ENCODE assay signal across 9 cellular contexts in the genomic region with DNA sequence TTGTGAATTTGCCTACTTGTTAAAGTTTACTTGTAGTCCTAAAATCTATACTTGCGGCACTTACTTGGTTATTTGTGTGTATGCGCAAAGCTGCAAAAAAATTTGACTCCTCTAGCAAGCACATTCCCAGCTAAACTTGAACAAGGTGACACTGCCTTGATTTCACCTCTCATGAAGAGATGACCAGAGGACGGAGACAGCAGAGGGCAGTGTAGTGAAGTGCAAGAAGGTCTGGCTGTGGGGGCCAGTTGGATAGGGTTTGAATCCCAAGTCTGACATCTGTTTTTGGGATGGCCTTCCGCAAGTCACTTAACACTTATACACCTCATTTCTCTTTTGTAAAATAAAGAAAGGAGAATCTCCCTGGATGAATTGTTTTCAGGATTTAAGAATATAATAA. TPM values are rescaled to one million over a fixed set of nuclear protein-coding genes. Genes with fewer than 3 reads are reported as not detected.
DNase-seq lines count a peak whose midpoint lies in the region; ATAC-seq and TF ChIP-seq lines count a peak whose summit lies in the region.
"Had no signal": no experiment of that assay in that cellular context is flagged by ENCODE, and none has a peak within 500 bp of the region (broad histone marks: within the 10 kb centered on the region; RNA-seq: fewer than 3 reads in every experiment).

No MANE protein-coding gene starts in this region.

- ATAC-seq in DND-41 (ENCODE audit: insufficient read depth, low read depth), result no peak
- no peak for ATAC-seq in GM18907 (IDR thresholded peaks at IDR 0.05; ENCODE audit: unreplicated experiment)

- no peak overlapping the region for H4K5ac ChIP-seq in mesendoderm (ENCODE audit: low read length)

- DNase-seq in DND-41, result no peak
- no peak for DNase-seq in activated naive CD8-positive, alpha-beta T cell treated with anti-CD3 and anti-CD28 coated beads for 36 hours
- DNase-seq in mesendoderm, result peak; percentile 82
- DNase-seq in stimulated activated CD4-positive, alpha-beta T cell treated with anti-CD3 and anti-CD28 coated beads, Interleukin-15, amount 100 ng/mL, for 24 hours, result no peak
- DNase-seq in SIG-M5 treated with dmso at 0.1 percent for 504 hours (lab: John Stamatoyannopoulos, UW; ENCODE audit: unreplicated experiment), result no peak
- DNase-seq in COR-L47 (lab: John Stamatoyannopoulos, UW), result no peak
- DNase-seq: MG63 had no signal

- peak overlapping the region; percentile 29 for H3K27ac Mint-ChIP-seq in activated naive CD8-positive, alpha-beta T cell treated with anti-CD3 and anti-CD28 coated beads for 36 hours

- peaks cover 95% of the 10 kb centered on the region for H3K79me2 ChIP-seq in DND-41 (ENCODE audit: insufficient read depth, low read length)
- no peaks in the 10 kb centered on the region for H3K79me2 ChIP-seq in mesendoderm (ENCODE audit: control insufficient read depth, insufficient read depth, low read length)

- no peaks in the 10 kb centered on the region for H3K27me3 Mint-ChIP-seq in activated naive CD8-positive, alpha-beta T cell treated with anti-CD3 and anti-CD28 coated beads for 36 hours

- no peak overlapping the region for H2AK5ac ChIP-seq in mesendoderm (ENCODE audit: low read length)

- H3K79me1 ChIP-seq in mesendoderm (ENCODE audit: low read length), result peaks cover 3% of the 10 kb centered on the region

- H3K27ac ChIP-seq in DND-41 (ENCODE audit: low read length), result no peak overlapping the region
- no peak overlapping the region for H3K27ac ChIP-seq in HEK293 (ENCODE audit: extremely low read depth, low read depth, low read length)
- H3K27ac ChIP-seq in mesendoderm (ENCODE audit: low read depth, low read length), result no peak overlapping the region

- peaks cover 57% of the 10 kb centered on the region for H3K4me1 Mint-ChIP-seq in activated naive CD8-positive, alpha-beta T cell treated with anti-CD3 and anti-CD28 coated beads for 36 hours

- POLR2A ChIA-PET in HEK293 (lab: Yijun Ruan, JAX), result no interaction called here

- H3K56ac ChIP-seq in mesendoderm (ENCODE audit: low read length), result no peak overlapping the region

- H2AFZ ChIP-seq in DND-41 (ENCODE audit: low read depth, low read length), result no peak overlapping the region

- H3K36me3 Mint-ChIP-seq in activated naive CD8-positive, alpha-beta T cell treated with anti-CD3 and anti-CD28 coated beads for 36 hours, result peaks cover 6% of the 10 kb centered on the region

- H3K27me3 ChIP-seq in DND-41 (ENCODE audit: insufficient read depth, low read length, poor library complexity) (no peaks in the 10 kb centered on the region), mesendoderm (ENCODE audit: insufficient read depth, low read length, poor library complexity) (peaks cover 2% of the 10 kb centered on the region)
- H3K27me3 ChIP-seq: MG63 had no signal

- H3K4me2 ChIP-seq in DND-41 (ENCODE audit: insufficient read depth, low read length) (0 out of 2 replicates have a peak overlapping the region, but pooled peaks have one; percentile 25), mesendoderm (ENCODE audit: low read length) (no peak overlapping the region)

- CTCF ChIA-PET in HEK293 (lab: Yijun Ruan, JAX), result interaction anchor here (0.6 to 1.9 kb wide), 9 partner anchors 9 to 264 kb away, joined by 3 to 8 read pairs (median 4); a partner anchor contains a TSS

- H3K9me3 ChIP-seq in DND-41 (ENCODE audit: insufficient read depth, low read length, severe bottlenecking), result no peaks in the 10 kb centered on the region
- H3K9me3 ChIP-seq in HEK293 (ENCODE audit: control insufficient read depth, insufficient read depth, low read depth, low read length), result no peaks in the 10 kb centered on the region
- H3K9me3 ChIP-seq: MG63 had no signal

- no CpG with 5 or more reads among the region's 4 CpGs for WGBS in mesendoderm (ENCODE audit: extremely low coverage, insufficient coverage, low lambda C conversion rate)

- H2BK5ac ChIP-seq in mesendoderm (ENCODE audit: low read length), result no peak overlapping the region

- no peak for TF ChIP-seq CTCF in DND-41 (IDR thresholded peaks at IDR 0.05; ENCODE audit: borderline replicate concordance, extremely low read depth, low read length, poor library complexity, severe bottlenecking)
- no peak; the same call in 1 of the 2 replicates for TF ChIP-seq CTCF in HEK293 (tag by site-specific recombination; IDR thresholded peaks at IDR 0.05)

- H3K9ac ChIP-seq in DND-41 (ENCODE audit: low read depth, low read length) (no peak overlapping the region), mesendoderm (ENCODE audit: low read length) (no peak overlapping the region)

- H3K23ac ChIP-seq in mesendoderm (ENCODE audit: low read length), result no peak overlapping the region

- H4K8ac ChIP-seq in mesendoderm (ENCODE audit: low read depth, low read length), result no peak overlapping the region

- H3K9me3 Mint-ChIP-seq in activated naive CD8-positive, alpha-beta T cell treated with anti-CD3 and anti-CD28 coated beads for 36 hours, result peaks cover 1% of the 10 kb centered on the region

- no peak overlapping the region for H2BK15ac ChIP-seq in mesendoderm (replicated peaks; ENCODE audit: low read depth)

- no peak overlapping the region for H3K18ac ChIP-seq in mesendoderm (ENCODE audit: low read length)

- peaks cover 26% of the 10 kb centered on the region for H3K4me1 ChIP-seq in DND-41 (ENCODE audit: insufficient read depth, low read length)
- H3K4me1 ChIP-seq in HEK293 (ENCODE audit: control insufficient read depth, insufficient read depth, low read length), result peaks cover 12% of the 10 kb centered on the region
- no peaks in the 10 kb centered on the region for H3K4me1 ChIP-seq in mesendoderm (ENCODE audit: control insufficient read depth, low read depth, low read length)

- H3K4ac ChIP-seq in mesendoderm (ENCODE audit: low read depth, low read length), result no peak overlapping the region

- H3K36me3 ChIP-seq in DND-41 (ENCODE audit: insufficient read depth, low read length), result no peaks in the 10 kb centered on the region
- H3K36me3 ChIP-seq in HEK293 (ENCODE audit: control insufficient read depth in 2 of 2, insufficient read depth in 1 of 2, low read length in 2 of 2), result no peaks in the 10 kb centered on the region
- H3K36me3 ChIP-seq in mesendoderm (ENCODE audit: control insufficient read depth, insufficient read depth, low read length), result no peaks in the 10 kb centered on the region
- H3K36me3 ChIP-seq: MG63 had no signal

- no peak overlapping the region for H2BK120ac ChIP-seq in mesendoderm (ENCODE audit: low read depth, low read length)

- no peak overlapping the region for H3K4me3 ChIP-seq in DND-41 (ENCODE audit: low read depth in 1 of 2, low read length in 2 of 2)
- H3K4me3 ChIP-seq in HEK293 (ENCODE audit: low read depth, low read length), result no peak overlapping the region
- no peak overlapping the region for H3K4me3 ChIP-seq in mesendoderm (ENCODE audit: low read length)
- H3K4me3 ChIP-seq: MG63 had no signal

- no peak overlapping the region for H3K4me3 Mint-ChIP-seq in activated naive CD8-positive, alpha-beta T cell treated with anti-CD3 and anti-CD28 coated beads for 36 hours

- peaks cover 21% of the 10 kb centered on the region for H4K20me1 ChIP-seq in DND-41 (ENCODE audit: insufficient read depth, low read length)

TF ChIP-seq in HEK293, 187 proteins besides CTCF, POLR2A, EP300 and RAD21:
- TF ChIP-seq MEIS1 (CRISPR knock-in tag; IDR thresholded peaks at IDR 0.05; ENCODE audit: borderline replicate concordance) (no peak), IKZF3 (tag by site-specific recombination; IDR thresholded peaks at IDR 0.05) (0 out of 2 replicates have a peak, but pooled peaks have one; percentile 8), ZNF654 (tag by site-specific recombination; IDR thresholded peaks at IDR 0.05; ENCODE audit: low read depth) (peak; percentile 62)
- TF ChIP-seq, protein P1, sequence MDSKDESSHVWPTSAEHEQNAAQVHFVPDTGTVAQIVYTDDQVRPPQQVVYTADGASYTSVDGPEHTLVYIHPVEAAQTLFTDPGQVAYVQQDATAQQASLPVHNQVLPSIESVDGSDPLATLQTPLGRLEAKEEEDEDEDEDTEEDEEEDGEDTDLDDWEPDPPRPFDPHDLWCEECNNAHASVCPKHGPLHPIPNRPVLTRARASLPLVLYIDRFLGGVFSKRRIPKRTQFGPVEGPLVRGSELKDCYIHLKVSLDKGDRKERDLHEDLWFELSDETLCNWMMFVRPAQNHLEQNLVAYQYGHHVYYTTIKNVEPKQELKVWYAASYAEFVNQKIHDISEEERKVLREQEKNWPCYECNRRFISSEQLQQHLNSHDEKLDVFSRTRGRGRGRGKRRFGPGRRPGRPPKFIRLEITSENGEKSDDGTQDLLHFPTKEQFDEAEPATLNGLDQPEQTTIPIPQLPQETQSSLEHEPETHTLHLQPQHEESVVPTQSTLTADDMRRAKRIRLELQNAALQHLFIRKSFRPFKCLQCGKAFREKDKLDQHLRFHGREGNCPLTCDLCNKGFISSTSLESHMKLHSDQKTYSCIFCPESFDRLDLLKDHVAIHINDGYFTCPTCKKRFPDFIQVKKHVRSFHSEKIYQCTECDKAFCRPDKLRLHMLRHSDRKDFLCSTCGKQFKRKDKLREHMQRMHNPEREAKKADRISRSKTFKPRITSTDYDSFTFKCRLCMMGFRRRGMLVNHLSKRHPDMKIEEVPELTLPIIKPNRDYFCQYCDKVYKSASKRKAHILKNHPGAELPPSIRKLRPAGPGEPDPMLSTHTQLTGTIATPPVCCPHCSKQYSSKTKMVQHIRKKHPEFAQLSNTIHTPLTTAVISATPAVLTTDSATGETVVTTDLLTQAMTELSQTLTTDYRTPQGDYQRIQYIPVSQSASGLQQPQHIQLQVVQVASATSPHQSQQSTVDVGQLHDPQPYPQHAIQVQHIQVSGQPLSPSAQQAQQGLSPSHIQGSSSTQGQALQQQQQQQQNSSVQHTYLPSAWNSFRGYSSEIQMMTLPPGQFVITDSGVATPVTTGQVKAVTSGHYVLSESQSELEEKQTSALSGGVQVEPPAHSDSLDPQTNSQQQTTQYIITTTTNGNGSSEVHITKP (tag by site-specific recombination; IDR thresholded peaks at IDR 0.05), result no peak

RNA-seq across cellular contexts. Expression of a gene that starts 15.7 kb away (rescaled TPM):
- 10 to 100 TPM; 20.4 to 22.6 TPM for total RNA-seq in activated naive CD8-positive, alpha-beta T cell treated with anti-CD3 and anti-CD28 coated beads for 36 hours
- 14.4 TPM for polyA plus RNA-seq in mesendoderm (2013, experiment 1 of 2)
- polyA plus RNA-seq in mesendoderm (2013, experiment 2 of 2), result 14.8 TPM
